ENCODE assay signal across 20 cellular contexts in genomic region chr5:158207733-158208132, GRCh38.
DNase-seq lines count a peak whose midpoint lies in the region; ATAC-seq and TF ChIP-seq lines count a peak whose summit lies in the region.
"Had no signal": no experiment of that assay in that cellular context is flagged by ENCODE, and none has a peak within 500 bp of the region (broad histone marks: within the 10 kb centered on the region; RNA-seq: fewer than 3 reads in every experiment).

No MANE protein-coding gene starts in this region.

- H3K36me3 Mint-ChIP-seq in activated T-helper 17 cell treated with anti-CD3 and anti-CD28 coated beads, Interleukin-2, amount 50 U/mL, for 72 hours (ENCODE audit: low read depth), result no peaks in the 10 kb centered on the region
- H3K36me3 Mint-ChIP-seq: CD4-positive, alpha-beta memory T cell; CD4-positive, CD25-positive, alpha-beta regulatory T cell; CD8-positive, alpha-beta memory T cell had no signal

- TF ChIP-seq EP300 in esophagus muscularis mucosa (IDR thresholded peaks at IDR 0.05), result no peak

- WGBS in esophagus muscularis mucosa, result 94% methylated on average over 9 of the region's 10 CpGs

- H3K4me1 Mint-ChIP-seq in activated T-helper 17 cell treated with anti-CD3 and anti-CD28 coated beads, Interleukin-2, amount 50 U/mL, for 72 hours, result no peaks in the 10 kb centered on the region
- H3K4me1 Mint-ChIP-seq: CD4-positive, alpha-beta memory T cell; CD4-positive, CD25-positive, alpha-beta regulatory T cell; CD8-positive, alpha-beta memory T cell had no signal

- no peaks in the 10 kb centered on the region for H3K9me3 ChIP-seq in WERI-Rb-1 (ENCODE audit: severe bottlenecking)
- H3K9me3 ChIP-seq in esophagus muscularis mucosa, result no peaks in the 10 kb centered on the region
- H3K9me3 ChIP-seq: BE2C had no signal

- H3K27me3 ChIP-seq in WERI-Rb-1 (ENCODE audit: insufficient read depth, low read depth, severe bottlenecking) (no peaks in the 10 kb centered on the region), esophagus muscularis mucosa (no peaks in the 10 kb centered on the region)
- H3K27me3 ChIP-seq: BE2C, BLaER1 had no signal

- H3K4me1 ChIP-seq in esophagus muscularis mucosa, result no peaks in the 10 kb centered on the region

- no peak for ATAC-seq in activated T-helper 17 cell treated with anti-CD3 and anti-CD28 coated beads, Interleukin-2, amount 50 U/mL, for 72 hours (replicated peaks)
- no peak for ATAC-seq in GM21825 (IDR thresholded peaks at IDR 0.05; ENCODE audit: unreplicated experiment)
- ATAC-seq: GM12878 had no signal

- no peak for TF ChIP-seq POLR2A in esophagus muscularis mucosa (IDR thresholded peaks at IDR 0.05; ENCODE audit: low read depth)

- DNase-seq in WERI-Rb-1 (peak; percentile 12), esophagus muscularis mucosa (ENCODE audit: extremely low spot score) (peak; percentile 66), DMS114 treated with DMSO at 0.1 percent for 48 hours (lab: John Stamatoyannopoulos, UW; ENCODE audit: unreplicated experiment) (no peak)
- DNase-seq: 8988T; ACHN; BE2C; C1 segment of cervical spinal cord; CD4-positive, alpha-beta memory T cell; CD4-positive, CD25-positive, alpha-beta regulatory T cell; CD8-positive, alpha-beta memory T cell; COR-L47; DMS 273 treated with DMSO at 0.1 percent for 48 hours; DMS79 treated with DMSO at 0.1 percent for 48 hours; EL; GDM1 had no signal

- peaks cover 6% of the 10 kb centered on the region for H3K27me3 Mint-ChIP-seq in activated T-helper 17 cell treated with anti-CD3 and anti-CD28 coated beads, Interleukin-2, amount 50 U/mL, for 72 hours

- H3K27ac ChIP-seq in WERI-Rb-1 (no peak overlapping the region; the same call in 1 of the 2 replicates), esophagus muscularis mucosa (replicated peaks in 1 of 4) (no peak overlapping the region)
- H3K27ac ChIP-seq: BLaER1 had no signal

- no peak overlapping the region for H3K27ac Mint-ChIP-seq in activated T-helper 17 cell treated with anti-CD3 and anti-CD28 coated beads, Interleukin-2, amount 50 U/mL, for 72 hours
- H3K27ac Mint-ChIP-seq: CD14-positive monocyte; CD4-positive, alpha-beta memory T cell; CD4-positive, CD25-positive, alpha-beta regulatory T cell; CD8-positive, alpha-beta memory T cell had no signal

- intact Hi-C loops in esophagus muscularis mucosa (cut with DNase I), result no loop called here

- H3K4me3 ChIP-seq in WERI-Rb-1 (ENCODE audit: low read depth, low read length) (no peak overlapping the region), esophagus muscularis mucosa (no peak overlapping the region)
- H3K4me3 ChIP-seq: BLaER1, GM12878 had no signal

- no peak overlapping the region for H3K4me3 Mint-ChIP-seq in activated T-helper 17 cell treated with anti-CD3 and anti-CD28 coated beads, Interleukin-2, amount 50 U/mL, for 72 hours
- H3K4me3 Mint-ChIP-seq: CD14-positive monocyte; CD4-positive, alpha-beta memory T cell; CD4-positive, CD25-positive, alpha-beta regulatory T cell; CD8-positive, alpha-beta memory T cell had no signal

- TF ChIP-seq CTCF in WERI-Rb-1 (IDR thresholded peaks at IDR 0.05; ENCODE audit: low read depth, low read length), result no peak
- TF ChIP-seq CTCF in esophagus muscularis mucosa (IDR thresholded peaks at IDR 0.05), result no peak

- no peaks in the 10 kb centered on the region for H3K9me3 Mint-ChIP-seq in activated T-helper 17 cell treated with anti-CD3 and anti-CD28 coated beads, Interleukin-2, amount 50 U/mL, for 72 hours

- H3K36me3 ChIP-seq in WERI-Rb-1, result no peaks in the 10 kb centered on the region
- H3K36me3 ChIP-seq in esophagus muscularis mucosa, result no peaks in the 10 kb centered on the region
- H3K36me3 ChIP-seq: BE2C had no signal
